29 cellular contexts compared by ENCODE assay signal in the genomic region with DNA sequence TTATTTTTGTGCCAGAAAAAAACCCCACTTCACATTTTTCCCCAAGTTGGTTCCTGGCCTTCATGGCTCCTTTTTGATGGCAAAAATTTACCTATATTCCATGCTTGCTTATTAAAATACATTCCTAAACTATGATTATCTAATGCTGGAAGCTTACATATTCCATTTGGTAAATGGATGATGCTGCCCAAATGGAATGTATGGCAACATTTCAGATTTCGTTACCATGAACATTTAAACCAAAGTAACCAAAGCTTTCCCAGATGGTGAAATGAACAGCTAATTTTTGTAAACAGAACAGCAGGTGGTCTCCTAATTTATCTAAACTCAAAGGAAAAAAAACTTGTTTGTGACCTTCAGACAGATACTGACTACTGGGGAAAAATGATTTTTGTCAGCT.
DNase-seq lines count a peak whose midpoint lies in the region; ATAC-seq, FAIRE-seq and TF ChIP-seq lines count a peak whose summit lies in the region.
"Had no signal": no experiment of that assay in that cellular context is flagged by ENCODE, and none has a peak within 500 bp of the region (broad histone marks: within the 10 kb centered on the region; RNA-seq: fewer than 3 reads in every experiment).

No MANE protein-coding gene starts in this region.

- no peak for DNase-seq in A549 (ENCODE audit: low read depth in 1 of 2, low spot score in 1 of 2)
- peak; percentile 15 for DNase-seq in HFFc6
- peak; percentile 12 for DNase-seq in astrocyte of the hippocampus (ENCODE audit: low read depth, low spot score)
- DNase-seq in fibroblast of pulmonary artery (ENCODE audit: low read depth): peak; percentile 66
- no peak for DNase-seq in stimulated activated naive CD8-positive, alpha-beta T cell treated with anti-CD3 and anti-CD28 coated beads, Interleukin-15, amount 100 ng/mL, for 72 hours
- no peak for DNase-seq in NOMO-1 (lab: John Stamatoyannopoulos, UW; ENCODE audit: unreplicated experiment in 2 of 2)
- DNase-seq: 8988T; activated CD4-positive, alpha-beta T cell treated with anti-CD3 and anti-CD28 coated beads for 48 hours; activated naive CD4-positive, alpha-beta T cell treated with anti-CD3 and anti-CD28 coated beads, Interleukin-2, amount 10 ng/mL, durations not matched to agents 7 days and 5 days; activated T-cell treated with anti-CD3 and anti-CD28 coated beads, Interleukin-2, amount 50 U/mL, for 72 hours; effector memory CD8-positive, alpha-beta T cell; Kasumi-1; naive thymus-derived CD4-positive, alpha-beta T cell; NCI-H1105; NCI-H2081; NCI-H510A; NK-92 treated with Interleukin-12 subunit alpha and Interleukin-12 subunit beta, amount 100 ng/mL, for 24 hours; occipital lobe; stimulated activated CD4-positive, alpha-beta T cell treated with anti-CD3 and anti-CD28 coated beads, Interleukin-4, amount 100 ng/mL, for 24 hours; stimulated activated naive CD8-positive, alpha-beta T cell treated with anti-CD3 and anti-CD28 coated beads, Interleukin-15, Interleukin-2, amounts not matched to agents 100 U/mL and 50 U/mL, for 24 hours; T-helper 17 cell; tibial artery had no signal

- H3K9me3 Mint-ChIP-seq in HFFc6: no peaks in the 10 kb centered on the region
- H3K9me3 Mint-ChIP-seq in stimulated activated naive CD8-positive, alpha-beta T cell treated with anti-CD3 and anti-CD28 coated beads, Interleukin-15, amount 100 ng/mL, for 72 hours: no peaks in the 10 kb centered on the region
- H3K9me3 Mint-ChIP-seq: activated T-cell treated with anti-CD3 and anti-CD28 coated beads, Interleukin-2, amount 50 U/mL, for 72 hours had no signal

- no peak overlapping the region for H3K4me3 Mint-ChIP-seq in HFFc6
- no peak overlapping the region for H3K4me3 Mint-ChIP-seq in stimulated activated naive CD8-positive, alpha-beta T cell treated with anti-CD3 and anti-CD28 coated beads, Interleukin-15, amount 100 ng/mL, for 72 hours
- H3K4me3 Mint-ChIP-seq: activated naive CD4-positive, alpha-beta T cell treated with anti-CD3 and anti-CD28 coated beads, Interleukin-2, amount 10 ng/mL, durations not matched to agents 7 days and 5 days; activated T-cell treated with anti-CD3 and anti-CD28 coated beads, Interleukin-2, amount 50 U/mL, for 72 hours; effector memory CD8-positive, alpha-beta T cell; naive thymus-derived CD4-positive, alpha-beta T cell; T-helper 17 cell had no signal

- WGBS in A549 (ENCODE audit: missing lambda C conversion rate): 0% methylated on average over 1 of the region's 1 CpG

- no peak overlapping the region for H3K4me3 ChIP-seq in A549
- no peak overlapping the region for H3K4me3 ChIP-seq in fibroblast of pulmonary artery (replicated peaks; ENCODE audit: low read depth, low read length)
- H3K4me3 ChIP-seq: ascending aorta, BLaER1, esophagus muscularis mucosa, tibial artery had no signal

- no peaks in the 10 kb centered on the region for H3K4me1 ChIP-seq in A549
- H3K4me1 ChIP-seq: ascending aorta, BLaER1, esophagus muscularis mucosa, tibial artery had no signal

- H3K9me3 ChIP-seq in A549: no peaks in the 10 kb centered on the region
- H3K9me3 ChIP-seq: BLaER1, esophagus muscularis mucosa, tibial artery had no signal

- ATAC-seq in A549 (no peak), GM18867 (IDR thresholded peaks at IDR 0.05; ENCODE audit: unreplicated experiment) (no peak), GM19035 (IDR thresholded peaks at IDR 0.05; ENCODE audit: unreplicated experiment) (no peak)
- ATAC-seq in stimulated activated naive CD8-positive, alpha-beta T cell treated with anti-CD3 and anti-CD28 coated beads, Interleukin-15, amount 100 ng/mL, for 72 hours: no peak
- ATAC-seq: activated T-cell treated with anti-CD3 and anti-CD28 coated beads, Interleukin-2, amount 50 U/mL, for 72 hours; effector memory CD8-positive, alpha-beta T cell; left lobe of liver; naive thymus-derived CD4-positive, alpha-beta T cell; stimulated activated naive CD8-positive, alpha-beta T cell treated with anti-CD3 and anti-CD28 coated beads, Interleukin-15, Interleukin-2, amounts not matched to agents 100 U/mL and 50 U/mL, for 24 hours; T-helper 17 cell had no signal

- CTCF ChIA-PET in A549 (lab: Yijun Ruan, JAX): no interaction called here

- H3K27me3 Mint-ChIP-seq in HFFc6 (ENCODE audit: insufficient read depth): no peaks in the 10 kb centered on the region
- H3K27me3 Mint-ChIP-seq in stimulated activated naive CD8-positive, alpha-beta T cell treated with anti-CD3 and anti-CD28 coated beads, Interleukin-15, amount 100 ng/mL, for 72 hours: no peaks in the 10 kb centered on the region
- H3K27me3 Mint-ChIP-seq: activated naive CD4-positive, alpha-beta T cell treated with anti-CD3 and anti-CD28 coated beads, Interleukin-2, amount 10 ng/mL, durations not matched to agents 7 days and 5 days; effector memory CD8-positive, alpha-beta T cell; naive thymus-derived CD4-positive, alpha-beta T cell; T-helper 17 cell had no signal

- H3K27ac ChIP-seq in A549: no peak overlapping the region
- H3K27ac ChIP-seq: ascending aorta, BLaER1, esophagus muscularis mucosa, tibial artery had no signal

- H3K36me3 Mint-ChIP-seq in HFFc6 (ENCODE audit: low read depth): no peaks in the 10 kb centered on the region
- H3K36me3 Mint-ChIP-seq: activated naive CD4-positive, alpha-beta T cell treated with anti-CD3 and anti-CD28 coated beads, Interleukin-2, amount 10 ng/mL, durations not matched to agents 7 days and 5 days; naive thymus-derived CD4-positive, alpha-beta T cell had no signal

- no peak for TF ChIP-seq POLR2A in A549 (IDR thresholded peaks at IDR 0.05; ENCODE audit: low read length)

- peak; percentile 49 for FAIRE-seq in A549 (lab: Jason Lieb, UNC)
- FAIRE-seq: RCC 7860 had no signal

- TF ChIP-seq RAD21 in A549 (conservative IDR thresholded peaks at IDR 0.05 in 1 of 2, IDR thresholded peaks at IDR 0.05 in 1 of 2): no peak

- H3K4me1 Mint-ChIP-seq in HFFc6 (ENCODE audit: low read depth): peaks cover 14% of the 10 kb centered on the region; the same call in 1 of the 2 replicates
- no peaks in the 10 kb centered on the region for H3K4me1 Mint-ChIP-seq in stimulated activated naive CD8-positive, alpha-beta T cell treated with anti-CD3 and anti-CD28 coated beads, Interleukin-15, amount 100 ng/mL, for 72 hours
- H3K4me1 Mint-ChIP-seq: activated naive CD4-positive, alpha-beta T cell treated with anti-CD3 and anti-CD28 coated beads, Interleukin-2, amount 10 ng/mL, durations not matched to agents 7 days and 5 days; naive thymus-derived CD4-positive, alpha-beta T cell; T-helper 17 cell had no signal

- peak overlapping the region; percentile 38; the same call in 1 of the 2 replicates for H3K27ac Mint-ChIP-seq in HFFc6
- no peak overlapping the region for H3K27ac Mint-ChIP-seq in stimulated activated naive CD8-positive, alpha-beta T cell treated with anti-CD3 and anti-CD28 coated beads, Interleukin-15, amount 100 ng/mL, for 72 hours
- H3K27ac Mint-ChIP-seq: activated naive CD4-positive, alpha-beta T cell treated with anti-CD3 and anti-CD28 coated beads, Interleukin-2, amount 10 ng/mL, durations not matched to agents 7 days and 5 days; activated T-cell treated with anti-CD3 and anti-CD28 coated beads, Interleukin-2, amount 50 U/mL, for 72 hours; effector memory CD8-positive, alpha-beta T cell; naive thymus-derived CD4-positive, alpha-beta T cell; T-helper 17 cell had no signal

- TF ChIP-seq CTCF in A549 (IDR thresholded peaks at IDR 0.05): no peak
- no peak for TF ChIP-seq CTCF in HFFc6 (IDR thresholded peaks at IDR 0.05)
- TF ChIP-seq CTCF in fibroblast of pulmonary artery (IDR thresholded peaks at IDR 0.05; ENCODE audit: low read length, missing control alignments): no peak

- no peak for TF ChIP-seq EP300 in A549 (IDR thresholded peaks at IDR 0.05)

- no peak overlapping the region for H3K4me2 ChIP-seq in A549
- H3K4me2 ChIP-seq: BLaER1 had no signal

- POLR2A ChIA-PET in A549 (lab: Yijun Ruan, JAX): no interaction called here

TF ChIP-seq in A549, 52 proteins besides CTCF, POLR2A, EP300 and RAD21:
- TF ChIP-seq ZSCAN20 (CRISPR knock-in tag; IDR thresholded peaks at IDR 0.05) (no peak), RNF2 (IDR thresholded peaks at IDR 0.05; ENCODE audit: borderline replicate concordance, low read depth) (no peak), ELK1 (IDR thresholded peaks at IDR 0.05; ENCODE audit: low read depth, low read length) (no peak), KDM1A (IDR thresholded peaks at IDR 0.05; ENCODE audit: low read depth) (no peak), MAZ (IDR thresholded peaks at IDR 0.05; ENCODE audit: borderline replicate concordance, low read depth, low read length) (no peak), POLR2AphosphoS2 (conservative IDR thresholded peaks at IDR 0.05; ENCODE audit: low read length) (no peak), JUNB (IDR thresholded peaks at IDR 0.05) (no peak), HOXB5 (CRISPR knock-in tag; IDR thresholded peaks at IDR 0.05) (no peak), MAFK (IDR thresholded peaks at IDR 0.05; ENCODE audit: partially characterized antibody) (no peak), HOXB13 (CRISPR knock-in tag; IDR thresholded peaks at IDR 0.05; ENCODE audit: low read depth) (no peak), RFX5 (IDR thresholded peaks at IDR 0.05) (no peak), JUN (IDR thresholded peaks at IDR 0.05) (no peak), EHMT2 (IDR thresholded peaks at IDR 0.05; ENCODE audit: low read depth) (no peak), HDAC2 (IDR thresholded peaks at IDR 0.05) (no peak), ZNF302 (CRISPR knock-in tag; IDR thresholded peaks at IDR 0.05) (no peak)
- TF ChIP-seq, protein P1, sequence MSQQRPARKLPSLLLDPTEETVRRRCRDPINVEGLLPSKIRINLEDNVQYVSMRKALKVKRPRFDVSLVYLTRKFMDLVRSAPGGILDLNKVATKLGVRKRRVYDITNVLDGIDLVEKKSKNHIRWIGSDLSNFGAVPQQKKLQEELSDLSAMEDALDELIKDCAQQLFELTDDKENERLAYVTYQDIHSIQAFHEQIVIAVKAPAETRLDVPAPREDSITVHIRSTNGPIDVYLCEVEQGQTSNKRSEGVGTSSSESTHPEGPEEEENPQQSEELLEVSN (IDR thresholded peaks at IDR 0.05; ENCODE audit: borderline replicate concordance, low read depth): no peak

Comparison
In these comparisons a context has a peak if more than half of its experiments do, and no peak if none do; other contexts are left out.
1. DNase-seq: peak in HFFc6 (single experiment), astrocyte of the hippocampus (single experiment) and fibroblast of pulmonary artery (single experiment); none in A549 (0 of 2), stimulated activated naive CD8-positive, alpha-beta T cell treated with anti-CD3 and anti-CD28 coated beads, Interleukin-15, amount 100 ng/mL, for 72 hours (0 of 2) and NOMO-1 (0 of 2).